9 cellular contexts compared by ENCODE assay signal in the genomic region with DNA sequence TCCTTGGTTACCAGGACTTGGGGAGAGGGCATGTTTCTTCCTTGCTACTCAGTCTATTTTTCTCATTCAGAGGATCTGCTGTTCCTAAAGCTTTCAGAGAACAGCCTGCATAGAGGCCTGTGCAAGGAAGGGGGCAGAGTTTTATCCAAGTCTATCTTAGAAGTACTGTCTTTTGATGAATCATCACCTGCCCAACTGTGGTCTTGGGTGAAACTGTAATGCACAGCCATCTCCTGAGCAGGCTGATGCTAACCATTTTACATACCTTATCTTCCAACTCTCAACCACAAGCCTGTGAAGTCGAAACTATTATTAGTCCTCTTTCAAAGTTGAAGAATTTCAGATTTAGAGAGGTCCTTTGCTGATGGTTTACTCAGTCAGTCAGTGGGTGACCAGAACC.
DNase-seq lines count a peak whose midpoint lies in the region; ATAC-seq and TF ChIP-seq lines count a peak whose summit lies in the region.
"Had no signal": no experiment of that assay in that cellular context is flagged by ENCODE, and none has a peak within 500 bp of the region (broad histone marks: within the 10 kb centered on the region; RNA-seq: fewer than 3 reads in every experiment).

No MANE protein-coding gene starts in this region.

- no peak overlapping the region for H3K27ac Mint-ChIP-seq in activated T-cell treated with anti-CD3 and anti-CD28 coated beads, Interleukin-2, amount 50 U/mL, for 72 hours
- H3K27ac Mint-ChIP-seq in stimulated activated naive CD8-positive, alpha-beta T cell treated with anti-CD3 and anti-CD28 coated beads, Interleukin-15, amount 100 ng/mL, for 72 hours, result no peak overlapping the region
- H3K27ac Mint-ChIP-seq in CD14-positive monocyte, result no peak overlapping the region

- no peak for TF ChIP-seq CTCF in CD14-positive monocyte (IDR thresholded peaks at IDR 0.05)

- DNase-seq in activated T-cell treated with anti-CD3 and anti-CD28 coated beads, Interleukin-2, amount 50 U/mL, for 72 hours, result peak; percentile 10 to 38
- DNase-seq in activated T-cell treated with anti-CD3 and anti-CD28 coated beads for 4 hours (no peak), NCI-H748 treated with DMSO at 0.1 percent for 48 hours (lab: John Stamatoyannopoulos, UW) (no peak), CD14-positive monocyte (ENCODE audit: low spot score) (no peak)
- peak; percentile 35 to 58 for DNase-seq in stimulated activated naive CD8-positive, alpha-beta T cell treated with anti-CD3 and anti-CD28 coated beads, Interleukin-15, amount 100 ng/mL, for 72 hours
- no peak for DNase-seq in NK-92 treated with Interleukin-12 subunit alpha and Interleukin-12 subunit beta, amount 100 ng/mL, for 24 hours (lab: John Stamatoyannopoulos, UW)
- DNase-seq: stimulated activated CD4-positive, alpha-beta T cell treated with anti-CD3 and anti-CD28 coated beads, Interleukin-2, amount 100 ng/mL, for 48 hours had no signal

- intact Hi-C loops in CD14-positive monocyte (cut with micrococcal nuclease), result no loop called here

- H3K9me3 Mint-ChIP-seq in activated T-cell treated with anti-CD3 and anti-CD28 coated beads, Interleukin-2, amount 50 U/mL, for 72 hours, result no peaks in the 10 kb centered on the region
- H3K9me3 Mint-ChIP-seq in stimulated activated naive CD8-positive, alpha-beta T cell treated with anti-CD3 and anti-CD28 coated beads, Interleukin-15, amount 100 ng/mL, for 72 hours, result no peaks in the 10 kb centered on the region
- H3K9me3 Mint-ChIP-seq in CD14-positive monocyte, result peaks cover 0 to 4% (median 0%) of the 10 kb centered on the region in 7 donors

- H3K36me3 Mint-ChIP-seq in activated T-cell treated with anti-CD3 and anti-CD28 coated beads, Interleukin-2, amount 50 U/mL, for 72 hours (ENCODE audit: insufficient read depth in 2 of 2), result no peaks in the 10 kb centered on the region
- no peaks in the 10 kb centered on the region for H3K36me3 Mint-ChIP-seq in CD14-positive monocyte

- ATAC-seq in activated T-cell treated with anti-CD3 and anti-CD28 coated beads, Interleukin-2, amount 50 U/mL, for 72 hours (replicated peaks in 1 of 2), result peak; percentile 92
- peak; percentile 92 for ATAC-seq in HG02623 (IDR thresholded peaks at IDR 0.05; ENCODE audit: unreplicated experiment)
- ATAC-seq in HG03565 (IDR thresholded peaks at IDR 0.05; ENCODE audit: unreplicated experiment), result peak; percentile 98
- peak; percentile 94 for ATAC-seq in stimulated activated naive CD8-positive, alpha-beta T cell treated with anti-CD3 and anti-CD28 coated beads, Interleukin-15, amount 100 ng/mL, for 72 hours

- H3K27me3 Mint-ChIP-seq in activated T-cell treated with anti-CD3 and anti-CD28 coated beads, Interleukin-2, amount 50 U/mL, for 72 hours (ENCODE audit: low read depth), result peaks cover 5% of the 10 kb centered on the region
- H3K27me3 Mint-ChIP-seq in stimulated activated naive CD8-positive, alpha-beta T cell treated with anti-CD3 and anti-CD28 coated beads, Interleukin-15, amount 100 ng/mL, for 72 hours, result no peaks in the 10 kb centered on the region
- peaks cover 1 to 4% (median 2%) of the 10 kb centered on the region in 3 donors for H3K27me3 Mint-ChIP-seq in CD14-positive monocyte (ENCODE audit: low read depth in 3 of 3)

- H3K4me1 Mint-ChIP-seq in activated T-cell treated with anti-CD3 and anti-CD28 coated beads, Interleukin-2, amount 50 U/mL, for 72 hours (ENCODE audit: low read depth), result peaks cover 27% of the 10 kb centered on the region
- H3K4me1 Mint-ChIP-seq in stimulated activated naive CD8-positive, alpha-beta T cell treated with anti-CD3 and anti-CD28 coated beads, Interleukin-15, amount 100 ng/mL, for 72 hours, result peaks cover 33% of the 10 kb centered on the region
- H3K4me1 Mint-ChIP-seq in CD14-positive monocyte, result peaks cover 11% of the 10 kb centered on the region

- H3K4me3 Mint-ChIP-seq in activated T-cell treated with anti-CD3 and anti-CD28 coated beads, Interleukin-2, amount 50 U/mL, for 72 hours, result no peak overlapping the region
- no peak overlapping the region for H3K4me3 Mint-ChIP-seq in stimulated activated naive CD8-positive, alpha-beta T cell treated with anti-CD3 and anti-CD28 coated beads, Interleukin-15, amount 100 ng/mL, for 72 hours
- H3K4me3 Mint-ChIP-seq in CD14-positive monocyte, result no peak overlapping the region

Comparison
In these comparisons a context has a peak if more than half of its experiments do, and no peak if none do; other contexts are left out.
1. DNase-seq: peak in activated T-cell treated with anti-CD3 and anti-CD28 coated beads, Interleukin-2, amount 50 U/mL, for 72 hours (2 of 2) and stimulated activated naive CD8-positive, alpha-beta T cell treated with anti-CD3 and anti-CD28 coated beads, Interleukin-15, amount 100 ng/mL, for 72 hours (2 of 2); none in activated T-cell treated with anti-CD3 and anti-CD28 coated beads for 4 hours (single experiment), NK-92 treated with Interleukin-12 subunit alpha and Interleukin-12 subunit beta, amount 100 ng/mL, for 24 hours (single experiment), NCI-H748 treated with DMSO at 0.1 percent for 48 hours (single experiment) and CD14-positive monocyte (single experiment).
2. Peak in every context shown above with its lines, with median percentiles within 50 percentile points of each other: ATAC-seq.